In genomic region chr20:37204056-37204455, GRCh38 we compare ENCODE assay signal across 27 cellular contexts. TPM values are rescaled to one million over a fixed set of nuclear protein-coding genes. Genes with fewer than 3 reads are reported as not detected.
A peak's percentile ranks its signal among the peaks of the same experiment; 100 is the strongest.
DNase-seq lines count a peak whose midpoint lies in the region; ATAC-seq and TF ChIP-seq lines count a peak whose summit lies in the region.
"Had no signal": no experiment of that assay in that cellular context is flagged by ENCODE, and none has a peak within 500 bp of the region (broad histone marks: within the 10 kb centered on the region; RNA-seq: fewer than 3 reads in every experiment).

No MANE protein-coding gene starts in this region.

- no peaks in the 10 kb centered on the region for H3K9me3 Mint-ChIP-seq in T-helper 1 cell treated with Interleukin-12 subunit alpha and Interleukin-12 subunit beta and Interleukin-4 antibody, amounts not matched to agents 30 μg/mL and 1 μg/mL, for 36 hours
- peaks cover 2% of the 10 kb centered on the region for H3K9me3 Mint-ChIP-seq in glutamatergic neuron (ENCODE audit: unreplicated experiment)
- H3K9me3 Mint-ChIP-seq: CD4-positive, CD25-positive, alpha-beta regulatory T cell had no signal

- no peak for DNase-seq in T-helper 1 cell
- no peak for DNase-seq in caudate nucleus (lab: John Stamatoyannopoulos, UW)
- DNase-seq in glutamatergic neuron, result no peak
- no peak for DNase-seq in NCI-H2081 treated with DMSO at 0.1 percent for 48 hours (lab: John Stamatoyannopoulos, UW)
- no peak for DNase-seq in ecto neural progenitor cell (ENCODE audit: low spot score)
- DNase-seq: BE2C; CD4-positive, CD25-positive, alpha-beta regulatory T cell; COR-L47; DMS 273 treated with DMSO at 0.1 percent for 48 hours; DND-41; H7; MV-4-11; NCI-H1417; NCI-H187 treated with DMSO at 0.1 percent for 48 hours; NCI-H226; NCI-H524; NCI-H82; PC-3; SIG-M5 had no signal

- TF ChIP-seq CTCF in glutamatergic neuron (IDR thresholded peaks at IDR 0.05; ENCODE audit: partially characterized antibody, unreplicated experiment), result no peak

- H3K27ac ChIP-seq in caudate nucleus (ENCODE audit: low read depth, low read length), result peak overlapping the region; percentile 7
- H3K27ac ChIP-seq: 22Rv1, RWPE1 had no signal

- H3K27ac Mint-ChIP-seq in T-helper 1 cell treated with Interleukin-12 subunit alpha and Interleukin-12 subunit beta and Interleukin-4 antibody, amounts not matched to agents 30 μg/mL and 1 μg/mL, for 36 hours, result peak overlapping the region; percentile 34
- peak overlapping the region; percentile 8 for H3K27ac Mint-ChIP-seq in glutamatergic neuron (ENCODE audit: unreplicated experiment)
- H3K27ac Mint-ChIP-seq: CD4-positive, CD25-positive, alpha-beta regulatory T cell had no signal

- no peak for ATAC-seq in GM21360 (IDR thresholded peaks at IDR 0.05; ENCODE audit: unreplicated experiment)
- ATAC-seq in HG03469 (IDR thresholded peaks at IDR 0.05; ENCODE audit: unreplicated experiment), result no peak
- ATAC-seq: K562, PC-3, SK-N-SH treated with all-trans-retinoic acid at 6 μM for 48 hours had no signal

- no peaks in the 10 kb centered on the region for H3K27me3 Mint-ChIP-seq in T-helper 1 cell treated with Interleukin-12 subunit alpha and Interleukin-12 subunit beta and Interleukin-4 antibody, amounts not matched to agents 30 μg/mL and 1 μg/mL, for 36 hours (ENCODE audit: low read depth)
- peaks cover 2% of the 10 kb centered on the region for H3K27me3 Mint-ChIP-seq in glutamatergic neuron (ENCODE audit: unreplicated experiment)
- H3K27me3 Mint-ChIP-seq: CD4-positive, CD25-positive, alpha-beta regulatory T cell had no signal

- H3K4me1 Mint-ChIP-seq in T-helper 1 cell treated with Interleukin-12 subunit alpha and Interleukin-12 subunit beta and Interleukin-4 antibody, amounts not matched to agents 30 μg/mL and 1 μg/mL, for 36 hours (ENCODE audit: low read depth), result peaks cover 8% of the 10 kb centered on the region
- peaks cover 2% of the 10 kb centered on the region for H3K4me1 Mint-ChIP-seq in glutamatergic neuron (ENCODE audit: low read depth, unreplicated experiment)

- no peak overlapping the region for H3K4me3 Mint-ChIP-seq in T-helper 1 cell treated with Interleukin-12 subunit alpha and Interleukin-12 subunit beta and Interleukin-4 antibody, amounts not matched to agents 30 μg/mL and 1 μg/mL, for 36 hours
- no peak overlapping the region for H3K4me3 Mint-ChIP-seq in glutamatergic neuron (ENCODE audit: unreplicated experiment)
- H3K4me3 Mint-ChIP-seq: CD4-positive, CD25-positive, alpha-beta regulatory T cell had no signal

- H3K36me3 Mint-ChIP-seq in T-helper 1 cell treated with Interleukin-12 subunit alpha and Interleukin-12 subunit beta and Interleukin-4 antibody, amounts not matched to agents 30 μg/mL and 1 μg/mL, for 36 hours (ENCODE audit: low read depth), result peaks cover 59% of the 10 kb centered on the region
- no peaks in the 10 kb centered on the region for H3K36me3 Mint-ChIP-seq in glutamatergic neuron (ENCODE audit: unreplicated experiment)

RNA-seq across cellular contexts. Expression of gene MROH8, which starts 24.7 kb away (rescaled TPM):
- total RNA-seq in glutamatergic neuron (ENCODE audit: unreplicated experiment), result 2.6 TPM

RNA-seq across cellular contexts. Expression of gene RPN2, which starts 24.9 kb away (rescaled TPM):
- total RNA-seq in glutamatergic neuron (ENCODE audit: unreplicated experiment), result 156 TPM

RNA-seq across cellular contexts. Expression of gene GHRH, which starts 57.6 kb away (rescaled TPM):
- total RNA-seq in glutamatergic neuron (ENCODE audit: unreplicated experiment), result not detected
- total RNA-seq: CD4-positive, CD25-positive, alpha-beta regulatory T cell; G401; H7; K562; PC-3 had no signal
